8 cellular contexts compared by ENCODE assay signal in genomic region chr3:115100172-115100571, GRCh38. TPM values are rescaled to one million over a fixed set of nuclear protein-coding genes. Genes with fewer than 3 reads are reported as not detected.
A peak's percentile ranks its signal among the peaks of the same experiment; 100 is the strongest.
DNase-seq lines count a peak whose midpoint lies in the region; ATAC-seq and TF ChIP-seq lines count a peak whose summit lies in the region.

No MANE protein-coding gene starts in this region.

- intact Hi-C loops in CD4-positive, alpha-beta T cell (cut with DNase I, micrococcal nuclease), result loop anchor here (1.0 to 5.0 kb wide), 2 partner anchors 47 to 682 kb away; partner anchors contain the start of gene ZBTB20 (in 1 of the 2)
- intact Hi-C loops in vagina (cut with DNase I), result no loop called here

- no peaks in the 10 kb centered on the region for H3F3A ChIP-seq in SK-N-SH (replicated peaks; ENCODE audit: insufficient read depth)

- H4K20me1 ChIP-seq in SK-N-SH (ENCODE audit: insufficient read depth), result no peaks in the 10 kb centered on the region

- peaks cover 65% of the 10 kb centered on the region for H3K4me1 Mint-ChIP-seq in CD4-positive, alpha-beta T cell (ENCODE audit: low read depth)

- ATAC-seq in CD4-positive, alpha-beta T cell (ENCODE audit: poor library complexity), result peak; percentile 87
- ATAC-seq in GM19043 (IDR thresholded peaks at IDR 0.05; ENCODE audit: low read depth, unreplicated experiment), result peak; percentile 71

- no peaks in the 10 kb centered on the region for H3K27me3 ChIP-seq in CD4-positive, alpha-beta T cell (ENCODE audit: control insufficient read depth, insufficient read depth, low read length)
- H3K27me3 ChIP-seq in HUES64 (ENCODE audit: insufficient read depth, low read length) (no peaks in the 10 kb centered on the region), SK-N-SH (ENCODE audit: insufficient read depth) (no peaks in the 10 kb centered on the region), endocrine pancreas (ENCODE audit: control insufficient read depth, insufficient read depth, low read length) (no peaks in the 10 kb centered on the region), mucosa of rectum (ENCODE audit: control insufficient read depth in 2 of 2, insufficient read depth in 2 of 2, low read length in 2 of 2) (no peaks in the 10 kb centered on the region), vagina (no peaks in the 10 kb centered on the region)

- H3K4me1 ChIP-seq in HUES64 (ENCODE audit: insufficient read depth, low read length), result peaks cover 11% of the 10 kb centered on the region
- H3K4me1 ChIP-seq in SK-N-SH (ENCODE audit: control insufficient read depth in 1 of 2, insufficient read depth in 2 of 2, low read depth in 1 of 2, low read length in 1 of 2), result peaks cover 14 to 16% of the 10 kb centered on the region in 2 experiments; a peak in 3 of 4 replicates
- peaks cover 27% of the 10 kb centered on the region for H3K4me1 ChIP-seq in endocrine pancreas (ENCODE audit: control insufficient read depth, insufficient read depth, low read length)
- H3K4me1 ChIP-seq in mucosa of rectum (ENCODE audit: control insufficient read depth in 2 of 2, insufficient read depth in 2 of 2, low read length in 2 of 2), result peaks cover 11 to 20% of the 10 kb centered on the region in 2 donors
- peaks cover 27% of the 10 kb centered on the region for H3K4me1 ChIP-seq in vagina

- H3K27ac Mint-ChIP-seq in CD4-positive, alpha-beta T cell, result peak overlapping the region; percentile 86

- 0 out of 2 replicates have a peak overlapping the region, but pooled peaks have one; percentile 9 for H3K4me3 ChIP-seq in HUES64 (ENCODE audit: low read length)
- peak overlapping the region; percentile 43 to 51 for H3K4me3 ChIP-seq in SK-N-SH (ENCODE audit: low read depth in 2 of 2, low read length in 1 of 2)
- H3K4me3 ChIP-seq in endocrine pancreas (ENCODE audit: control insufficient read depth, insufficient read depth, low read length), result peak overlapping the region; percentile 98
- peak overlapping the region; percentile 68 to 83 for H3K4me3 ChIP-seq in mucosa of rectum (ENCODE audit: low read length in 2 of 2)
- H3K4me3 ChIP-seq in vagina, result peak overlapping the region; percentile 32 to 37

- no peaks in the 10 kb centered on the region for H3K9me3 ChIP-seq in CD4-positive, alpha-beta T cell (ENCODE audit: control insufficient read depth, low read length)
- H3K9me3 ChIP-seq in HUES64 (ENCODE audit: insufficient read depth, low read depth, low read length), result no peaks in the 10 kb centered on the region
- no peaks in the 10 kb centered on the region; the same call in 1 of the 2 replicates for H3K9me3 ChIP-seq in SK-N-SH
- peaks cover 2% of the 10 kb centered on the region for H3K9me3 ChIP-seq in endocrine pancreas (ENCODE audit: control insufficient read depth, low read length)
- no peaks in the 10 kb centered on the region for H3K9me3 ChIP-seq in mucosa of rectum (ENCODE audit: control insufficient read depth in 2 of 2, low read length in 2 of 2)
- no peaks in the 10 kb centered on the region for H3K9me3 ChIP-seq in vagina

- H3K9me3 Mint-ChIP-seq in CD4-positive, alpha-beta T cell, result no peaks in the 10 kb centered on the region

- POLR2A ChIA-PET in CD4-positive, alpha-beta T cell (lab: Charles Lee), result interaction anchor here (0.6 to 4.5 kb wide), 8 partner anchors 8 to 684 kb away, joined by 3 to 135 read pairs (median 6); partner anchors contain the start of gene ZBTB20
- POLR2A ChIA-PET in SK-N-SH (lab: Yijun Ruan, JAX), result interaction anchor here (2.6 kb wide), 1 partner anchor 47 kb away, joined by 11 read pairs; the partner anchor contains the start of gene ZBTB20

- H3K36me3 Mint-ChIP-seq in CD4-positive, alpha-beta T cell (ENCODE audit: low read depth), result peaks cover 26% of the 10 kb centered on the region

- H3K36me3 ChIP-seq in HUES64 (ENCODE audit: insufficient read depth, low read length) (no peaks in the 10 kb centered on the region), SK-N-SH (replicated peaks in 1 of 2; ENCODE audit: control insufficient read depth in 1 of 2, insufficient read depth in 2 of 2, low read length in 1 of 2) (peaks cover 0 to 6% of the 10 kb centered on the region in 2 experiments), endocrine pancreas (ENCODE audit: control insufficient read depth, insufficient read depth, low read length) (no peaks in the 10 kb centered on the region), mucosa of rectum (ENCODE audit: control insufficient read depth in 2 of 2, insufficient read depth in 2 of 2, low read length in 2 of 2) (no peaks in the 10 kb centered on the region), vagina (no peaks in the 10 kb centered on the region)

- peak overlapping the region; percentile 77 for H3K4me2 ChIP-seq in SK-N-SH

- 36% methylated on average over 2 of the region's 5 CpGs for WGBS in HUES64
- 4% methylated on average over 5 of the region's 5 CpGs for WGBS in SK-N-SH (ENCODE audit: low lambda C conversion rate)

- peak in 5 of 10 experiments; percentile 3 to 28 (median 3) for DNase-seq in CD4-positive, alpha-beta T cell
- DNase-seq in SK-N-SH (peak; percentile 12), vagina (ENCODE audit: extremely low spot score in 2 of 2) (no peak), GM19240 (ENCODE audit: insufficient read length, low spot score) (no peak)

- no peaks in the 10 kb centered on the region for H3K27me3 Mint-ChIP-seq in CD4-positive, alpha-beta T cell

- no peak for TF ChIP-seq CTCF in CD4-positive, alpha-beta T cell (IDR thresholded peaks at IDR 0.05)
- no peak for TF ChIP-seq CTCF in SK-N-SH (IDR thresholded peaks at IDR 0.05)
- TF ChIP-seq CTCF in vagina (IDR thresholded peaks at IDR 0.05), result peak in 1 of 3 experiments; percentile 51

- CTCF ChIA-PET in CD4-positive, alpha-beta T cell (lab: Charles Lee), result interaction anchor here (1.7 to 2.4 kb wide), 3 partner anchors 8 to 684 kb away, joined by 6 to 7 read pairs (median 6); partner anchors contain the start of gene ZBTB20
- CTCF ChIA-PET in SK-N-SH (lab: Yijun Ruan, JAX), result interaction anchor here (1.1 to 3.0 kb wide), 3 partner anchors 8 to 716 kb away, joined by 4 to 37 read pairs (median 6); no protein-coding TSS in a partner anchor

- no peaks in the 10 kb centered on the region for H3K9me2 ChIP-seq in SK-N-SH

- H3K4me3 Mint-ChIP-seq in CD4-positive, alpha-beta T cell, result peak overlapping the region; percentile 89

- H3K9ac ChIP-seq in HUES64 (ENCODE audit: low read depth, low read length) (peak overlapping the region; percentile 65), SK-N-SH (peak overlapping the region; percentile 56), endocrine pancreas (ENCODE audit: control insufficient read depth, insufficient read depth, low read length) (peak overlapping the region; percentile 84), mucosa of rectum (ENCODE audit: low read depth in 1 of 2, low read length in 2 of 2) (peak overlapping the region; percentile 67 to 79)

- H3K27ac ChIP-seq in CD4-positive, alpha-beta T cell (ENCODE audit: low read depth, low read length), result peak overlapping the region; percentile 3
- H3K27ac ChIP-seq in HUES64 (ENCODE audit: low read depth, low read length) (no peak overlapping the region), SK-N-SH (ENCODE audit: low read depth in 2 of 2, low read length in 1 of 2) (peak overlapping the region; percentile 51 to 83), mucosa of rectum (ENCODE audit: low read depth in 2 of 2, low read length in 2 of 2) (peak overlapping the region; percentile 43 to 61), vagina (peak overlapping the region; percentile 66)

- peak in 1 of 2 experiments; percentile 23; a peak in 1 of 4 replicates for TF ChIP-seq EP300 in SK-N-SH (IDR thresholded peaks at IDR 0.05; ENCODE audit: borderline replicate concordance in 1 of 2, low read depth in 1 of 2, low read length in 1 of 2)

- no peak for TF ChIP-seq RAD21 in SK-N-SH (IDR thresholded peaks at IDR 0.05; ENCODE audit: low read length)

- no peak for TF ChIP-seq POLR2A in vagina (IDR thresholded peaks at IDR 0.05)

- peak overlapping the region; percentile 88 for H2AFZ ChIP-seq in SK-N-SH (ENCODE audit: low read depth)

- no peaks in the 10 kb centered on the region for H3K79me2 ChIP-seq in SK-N-SH (ENCODE audit: insufficient read depth)

TF ChIP-seq in SK-N-SH, 30 proteins besides CTCF, POLR2A, EP300 and RAD21 (continues in another document):
- TF ChIP-seq YY1 (IDR thresholded peaks at IDR 0.05; ENCODE audit: low read depth) (no peak; the same call in 1 of the 2 replicates), REST (IDR thresholded peaks at IDR 0.05; ENCODE audit: low read depth, low read length) (0 out of 2 replicates have a peak, but pooled peaks have one; percentile 33), TCF12 (IDR thresholded peaks at IDR 0.05) (peak; percentile 9; the same call in 1 of the 2 replicates), FOSL2 (IDR thresholded peaks at IDR 0.05; ENCODE audit: borderline replicate concordance, low read depth) (no peak), TAF1 (IDR thresholded peaks at IDR 0.05; ENCODE audit: borderline replicate concordance, low read depth, low read length) (peak; percentile 43; the same call in 1 of the 2 replicates)

RNA-seq across cellular contexts. Expression of gene ZBTB20, which starts 46.9 kb away (rescaled TPM):
- 10 to 100 TPM; 41.6 to 47.4 TPM for total RNA-seq in CD4-positive, alpha-beta T cell
- polyA plus RNA-seq in HUES64 (2013, experiment 1 of 2), result 0.45 TPM
- polyA plus RNA-seq in HUES64 (2013, experiment 2 of 2), result 0.89 TPM
- polyA plus RNA-seq in SK-N-SH (2012; rRNA removed), result 0.43 and 1.1 TPM in 2 replicates
- polyA plus RNA-seq in SK-N-SH (2012; cell fraction: cytosol; rRNA removed), result 0.20 and 0.36 TPM in 2 replicates
- 0.96 and 1.8 TPM in 2 replicates for polyA plus RNA-seq in SK-N-SH (2012; cell fraction: nucleus; rRNA removed)
- 64.8 TPM for total RNA-seq in vagina

Comparison
In these comparisons a context has a peak if more than half of its experiments do, and no peak if none do; other contexts are left out.
1. H3K4me3 ChIP-seq: peak in every context shown above with its lines; median percentile 98 in endocrine pancreas; 76 in mucosa of rectum; 47 in SK-N-SH; 34 in vagina; 9 in HUES64.